14 cellular contexts compared by ENCODE assay signal in the genomic region with DNA sequence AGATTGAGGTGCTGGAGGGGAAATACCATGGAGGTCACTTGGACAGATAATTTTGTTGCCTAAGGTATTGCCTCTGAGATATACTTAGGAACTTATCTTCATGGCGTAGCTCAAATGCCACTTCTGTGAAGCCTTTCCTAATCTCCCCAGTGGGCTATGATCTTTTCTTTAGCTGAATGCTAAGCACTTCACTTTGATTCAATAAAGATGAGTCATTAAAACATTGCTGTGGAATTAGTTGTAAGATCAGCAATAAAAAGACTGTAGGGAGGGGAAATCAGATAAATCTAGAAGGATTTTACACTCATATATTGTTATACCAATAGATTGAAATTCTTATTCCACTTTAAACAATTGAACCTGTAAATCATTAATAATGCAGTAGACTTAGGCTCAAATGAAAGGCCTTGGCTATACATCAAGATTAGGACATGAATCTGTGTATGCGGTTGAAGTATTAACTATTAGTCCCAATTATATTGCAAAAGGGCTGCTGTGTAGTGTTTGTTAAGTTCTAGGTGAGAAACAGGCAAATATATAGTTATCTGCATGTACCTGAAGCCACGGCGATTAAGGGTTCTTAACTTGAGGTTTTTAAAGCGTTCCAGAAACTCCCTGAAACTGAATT.
"Had no signal": no experiment of that assay in that cellular context is flagged by ENCODE, and none has a peak within 500 bp of the region (broad histone marks: within the 10 kb centered on the region; RNA-seq: fewer than 3 reads in every experiment).

No MANE protein-coding gene starts in this region.

- H3K4me1 ChIP-seq: foreskin keratinocyte, tibial artery had no signal

- H3K27ac Mint-ChIP-seq: activated B cell treated with CpG ODN at 0.5 μM for 24 hours; activated CD4-positive, alpha-beta T cell treated with anti-CD3 and anti-CD28 coated beads, Interleukin-2, amount 10 ng/mL, durations not matched to agents 7 days and 5 days; activated naive CD4-positive, alpha-beta T cell treated with anti-CD3 and anti-CD28 coated beads, Interleukin-2, amount 50 U/mL, for 24 hours; T-helper 1 cell treated with Interleukin-12 subunit alpha and Interleukin-12 subunit beta and Interleukin-4 antibody, amounts not matched to agents 30 μg/mL and 1 μg/mL, for 36 hours had no signal

- H3K9me3 ChIP-seq: tibial artery had no signal

- H3K4me3 ChIP-seq: tibial artery had no signal

- DNase-seq: activated B cell treated with CpG ODN at 0.5 μM for 24 hours; activated CD4-positive, alpha-beta T cell treated with anti-CD3 and anti-CD28 coated beads, Interleukin-2, amount 10 ng/mL, durations not matched to agents 7 days and 5 days; activated CD8-positive, alpha-beta memory T cell treated with anti-CD3 and anti-CD28 coated beads for 24 hours; activated effector memory CD4-positive, alpha-beta T cell treated with Interleukin-2 at 50 U/mL for 16 hours; anterior cingulate cortex; head of caudate nucleus; stimulated activated CD4-positive, alpha-beta T cell treated with anti-CD3 and anti-CD28 coated beads, Interleukin-4, amount 100 ng/mL, for 4 hours; tibial artery had no signal

- H3K9me3 Mint-ChIP-seq: activated B cell treated with CpG ODN at 0.5 μM for 24 hours; activated CD4-positive, alpha-beta T cell treated with anti-CD3 and anti-CD28 coated beads, Interleukin-2, amount 10 ng/mL, durations not matched to agents 7 days and 5 days; activated naive CD4-positive, alpha-beta T cell treated with anti-CD3 and anti-CD28 coated beads, Interleukin-2, amount 50 U/mL, for 24 hours; T-helper 1 cell treated with Interleukin-12 subunit alpha and Interleukin-12 subunit beta and Interleukin-4 antibody, amounts not matched to agents 30 μg/mL and 1 μg/mL, for 36 hours had no signal

- H3K4me1 Mint-ChIP-seq: activated CD4-positive, alpha-beta T cell treated with anti-CD3 and anti-CD28 coated beads, Interleukin-2, amount 10 ng/mL, durations not matched to agents 7 days and 5 days; activated naive CD4-positive, alpha-beta T cell treated with anti-CD3 and anti-CD28 coated beads, Interleukin-2, amount 50 U/mL, for 24 hours had no signal

- H3K27me3 Mint-ChIP-seq: activated B cell treated with CpG ODN at 0.5 μM for 24 hours; activated CD4-positive, alpha-beta T cell treated with anti-CD3 and anti-CD28 coated beads, Interleukin-2, amount 10 ng/mL, durations not matched to agents 7 days and 5 days; activated naive CD4-positive, alpha-beta T cell treated with anti-CD3 and anti-CD28 coated beads, Interleukin-2, amount 50 U/mL, for 24 hours had no signal

- FAIRE-seq: endothelial cell of umbilical vein, islet of Langerhans had no signal

- H3K27me3 ChIP-seq: foreskin keratinocyte, tibial artery had no signal

- ATAC-seq: foreskin keratinocyte, SK-N-SH treated with all-trans-retinoic acid at 6 μM for 48 hours had no signal

- H3K4me3 Mint-ChIP-seq: activated B cell treated with CpG ODN at 0.5 μM for 24 hours; activated CD4-positive, alpha-beta T cell treated with anti-CD3 and anti-CD28 coated beads, Interleukin-2, amount 10 ng/mL, durations not matched to agents 7 days and 5 days; activated naive CD4-positive, alpha-beta T cell treated with anti-CD3 and anti-CD28 coated beads, Interleukin-2, amount 50 U/mL, for 24 hours; T-helper 1 cell treated with Interleukin-12 subunit alpha and Interleukin-12 subunit beta and Interleukin-4 antibody, amounts not matched to agents 30 μg/mL and 1 μg/mL, for 36 hours had no signal

- H3K27ac ChIP-seq: foreskin keratinocyte, tibial artery had no signal
